9 cellular contexts compared by ENCODE assay signal in genomic region chr11:62338218-62338617, GRCh38. TPM values are rescaled to one million over a fixed set of nuclear protein-coding genes. Genes with fewer than 3 reads are reported as not detected.
DNase-seq lines count a peak whose midpoint lies in the region; ATAC-seq and TF ChIP-seq lines count a peak whose summit lies in the region.
"Had no signal": no experiment of that assay in that cellular context is flagged by ENCODE, and none has a peak within 500 bp of the region (broad histone marks: within the 10 kb centered on the region; RNA-seq: fewer than 3 reads in every experiment).

No MANE protein-coding gene starts in this region.

- H3K9me3 ChIP-seq in CD8-positive, alpha-beta T cell (ENCODE audit: low read length) = no peaks in the 10 kb centered on the region
- H3K9me3 ChIP-seq in endocrine pancreas (ENCODE audit: control insufficient read depth, low read length) = no peaks in the 10 kb centered on the region
- H3K9me3 ChIP-seq in neuronal stem cell (replicated peaks in 1 of 2; ENCODE audit: control insufficient read depth in 2 of 2, insufficient read depth in 1 of 2, low read depth in 1 of 2, low read length in 2 of 2) = peaks cover 0 to 12% of the 10 kb centered on the region in 2 donors

- H4K91ac ChIP-seq in neuronal stem cell (ENCODE audit: low read depth, low read length, poor library complexity) = no peak overlapping the region

- H3K27me3 ChIP-seq in CD8-positive, alpha-beta T cell (ENCODE audit: insufficient read depth, low read length) = no peaks in the 10 kb centered on the region
- H3K27me3 ChIP-seq in endocrine pancreas (ENCODE audit: control insufficient read depth, insufficient read depth, low read length) = no peaks in the 10 kb centered on the region
- H3K27me3 ChIP-seq in neuronal stem cell (ENCODE audit: control insufficient read depth in 3 of 3, insufficient read depth in 3 of 3, low read depth in 1 of 3, low read length in 3 of 3) = peaks cover 0 to 37% (median 2%) of the 10 kb centered on the region in 3 experiments

- no peaks in the 10 kb centered on the region for H3K36me3 ChIP-seq in CD8-positive, alpha-beta T cell (ENCODE audit: insufficient read depth, low read length)
- H3K36me3 ChIP-seq in endocrine pancreas (ENCODE audit: control insufficient read depth, insufficient read depth, low read length) (no peaks in the 10 kb centered on the region), neuronal stem cell (replicated peaks in 1 of 2; ENCODE audit: control insufficient read depth in 2 of 2, insufficient read depth in 2 of 2, low read length in 2 of 2) (peaks cover 0 to 2% of the 10 kb centered on the region in 2 donors)

- no peak for TF ChIP-seq CTCF in CD8-positive, alpha-beta T cell (IDR thresholded peaks at IDR 0.05)

- H2BK5ac ChIP-seq in neuronal stem cell (ENCODE audit: low read length) = no peak overlapping the region

- CTCF ChIA-PET in CD8-positive, alpha-beta T cell (lab: Charles Lee) = interaction anchor here (0.8 to 4.0 kb wide), 3 partner anchors 36 to 56 kb away, joined by 4 to 29 read pairs (median 25); no protein-coding TSS in a partner anchor

- no peak overlapping the region for H4K8ac ChIP-seq in neuronal stem cell (ENCODE audit: low read depth, low read length)

- peaks cover 5% of the 10 kb centered on the region for H3K4me1 ChIP-seq in CD8-positive, alpha-beta T cell (ENCODE audit: insufficient read depth, low read length)
- H3K4me1 ChIP-seq in endocrine pancreas (ENCODE audit: control insufficient read depth, insufficient read depth, low read length) (peaks cover 5% of the 10 kb centered on the region), neuronal stem cell (ENCODE audit: control insufficient read depth in 2 of 2, insufficient read depth in 1 of 2, low read depth in 1 of 2, low read length in 2 of 2) (peaks cover 0 to 2% of the 10 kb centered on the region in 2 donors)

- H2BK15ac ChIP-seq in neuronal stem cell (ENCODE audit: low read length) = no peak overlapping the region

- no peak overlapping the region for H2BK12ac ChIP-seq in neuronal stem cell (ENCODE audit: low read length)

- H3K27ac Mint-ChIP-seq in CD8-positive, alpha-beta T cell = no peak overlapping the region

- POLR2A ChIA-PET in CD8-positive, alpha-beta T cell (lab: Charles Lee) = no interaction called here

- no peaks in the 10 kb centered on the region for H3K9me3 Mint-ChIP-seq in CD8-positive, alpha-beta T cell

- DNase-seq in CD8-positive, alpha-beta T cell = no peak
- DNase-seq in NCI-H69 (lab: John Stamatoyannopoulos, UW) (peak; percentile 50), neuronal stem cell (ENCODE audit: low spot score) (no peak), NOMO-1 (lab: John Stamatoyannopoulos, UW; ENCODE audit: unreplicated experiment in 2 of 2) (no peak), activated gamma-delta T cell (lab: John Stamatoyannopoulos, UW) (no peak), ACHN (no peak)

- H3K4me2 ChIP-seq in neuronal stem cell (ENCODE audit: insufficient read depth, low read length, poor library complexity, severe bottlenecking) = peak overlapping the region; percentile 84

- no peak overlapping the region for H2BK120ac ChIP-seq in neuronal stem cell (ENCODE audit: low read depth, low read length)

- H2AK5ac ChIP-seq in neuronal stem cell (ENCODE audit: low read depth, low read length) = no peak overlapping the region

- H3K27me3 Mint-ChIP-seq in CD8-positive, alpha-beta T cell (ENCODE audit: low read depth) = peaks cover 3% of the 10 kb centered on the region

- intact Hi-C loops in CD8-positive, alpha-beta T cell (cut with DNase I, micrococcal nuclease) = no loop called here

- H2AFZ ChIP-seq in neuronal stem cell (ENCODE audit: low read length) = peak overlapping the region; percentile 97

- in situ Hi-C loops in ACHN (cut with HindIII; ENCODE audit: low pct_ligation_motif_present, low pct_unique_long_range_greater_than_20kb, low sequenced_read_pairs) = no loop called here

- no CpG with 5 or more reads among the region's 1 CpG for WGBS in neuronal stem cell (ENCODE audit: extremely low coverage in 2 of 2, insufficient read length in 2 of 2, insufficient replicate concordance in 1 of 2), 2 donors

- H3K4ac ChIP-seq in neuronal stem cell (ENCODE audit: low read length) = no peak overlapping the region

- H3K23ac ChIP-seq in neuronal stem cell (ENCODE audit: low read depth, low read length, poor library complexity) = no peak overlapping the region

- peak overlapping the region; percentile 65 for H3K4me3 ChIP-seq in CD8-positive, alpha-beta T cell (ENCODE audit: low read depth, low read length)
- peak overlapping the region; percentile 77 for H3K4me3 ChIP-seq in endocrine pancreas (ENCODE audit: control insufficient read depth, insufficient read depth, low read length)
- H3K4me3 ChIP-seq in neuronal stem cell (ENCODE audit: low read length in 2 of 2) = peak overlapping the region; percentile 57 to 88

- no peak for ATAC-seq in CD8-positive, alpha-beta T cell
- no peak for ATAC-seq in HG03571 (IDR thresholded peaks at IDR 0.05; ENCODE audit: unreplicated experiment)

- no peak overlapping the region for H3K18ac ChIP-seq in neuronal stem cell (ENCODE audit: low read length)

- H3K14ac ChIP-seq in neuronal stem cell (ENCODE audit: low read length) = no peak overlapping the region

- H3K36me3 Mint-ChIP-seq in CD8-positive, alpha-beta T cell = peaks cover 1% of the 10 kb centered on the region

- H3K79me1 ChIP-seq in neuronal stem cell (ENCODE audit: low read depth, low read length) = no peaks in the 10 kb centered on the region

- H3K27ac ChIP-seq in CD8-positive, alpha-beta T cell (ENCODE audit: low read depth, low read length) = no peak overlapping the region
- H3K27ac ChIP-seq in neuronal stem cell (replicated peaks; ENCODE audit: low read length) = no peak overlapping the region

- peak overlapping the region; percentile 89 for H3K4me3 Mint-ChIP-seq in CD8-positive, alpha-beta T cell

- peak overlapping the region; percentile 78 for H3K9ac ChIP-seq in endocrine pancreas (ENCODE audit: control insufficient read depth, insufficient read depth, low read length)
- no peak overlapping the region for H3K9ac ChIP-seq in neuronal stem cell (ENCODE audit: low read depth, low read length, poor library complexity)

- H3K4me1 Mint-ChIP-seq in CD8-positive, alpha-beta T cell (ENCODE audit: low read depth) = peaks cover 17% of the 10 kb centered on the region

RNA-seq across cellular contexts. Expression of gene ASRGL1, which starts 1.0 kb away (rescaled TPM):
- 1 to 10 TPM; 1.0 to 1.2 TPM for total RNA-seq in CD8-positive, alpha-beta T cell
- 54.8 TPM for polyA plus RNA-seq in neuronal stem cell (2013, experiment 1 of 2)
- 56.2 TPM for polyA plus RNA-seq in neuronal stem cell (2013, experiment 2 of 2)

RNA-seq across cellular contexts. Expression of gene SCGB1D4, which starts 39.3 kb away (rescaled TPM):
- not detected for total RNA-seq in CD8-positive, alpha-beta T cell
- polyA plus RNA-seq in neuronal stem cell (2013, experiment 1 of 2) = not detected
- polyA plus RNA-seq in neuronal stem cell (2013, experiment 2 of 2) = not detected
- total RNA-seq: renal cortical epithelial cell had no signal
